In genomic region chr11:65425971-65426838, GRCh38 we compare ENCODE assay signal across 8 cellular contexts. TPM values are rescaled to one million over a fixed set of nuclear protein-coding genes. Genes with fewer than 3 reads are reported as not detected.
DNase-seq lines count a peak whose midpoint lies in the region; ATAC-seq and TF ChIP-seq lines count a peak whose summit lies in the region.

No MANE protein-coding gene starts in this region.

- peak overlapping the region; percentile 100 for H3K27ac Mint-ChIP-seq in chondrocyte (ENCODE audit: unreplicated experiment)
- peak overlapping the region; percentile 100 for H3K27ac Mint-ChIP-seq in memory B cell

- POLR2A ChIA-PET in BJ (lab: Charles Lee), result interaction anchor here (0.5 kb wide), 1 partner anchor 20 kb away, joined by 4 read pairs; no protein-coding TSS in a partner anchor

- H3K4me1 Mint-ChIP-seq in chondrocyte (ENCODE audit: low read depth) (peaks cover 84% of the 10 kb centered on the region), memory B cell (peaks cover 69% of the 10 kb centered on the region)

- H3K4me3 ChIP-seq in BJ (ENCODE audit: low read depth, low read length), result peak overlapping the region; percentile 72
- H3K4me3 ChIP-seq in RWPE2 (ENCODE audit: severe bottlenecking), result peak overlapping the region; percentile 76
- H3K4me3 ChIP-seq in upper lobe of right lung, result peak overlapping the region; percentile 98

- no peaks in the 10 kb centered on the region for H3K27me3 Mint-ChIP-seq in chondrocyte (ENCODE audit: low read depth)
- no peaks in the 10 kb centered on the region for H3K27me3 Mint-ChIP-seq in memory B cell

- DNase-seq in BJ (ENCODE audit: low read depth) (no peak), RWPE2 (ENCODE audit: low spot score) (no peak), chondrocyte (ENCODE audit: low spot score) (no peak), memory B cell (ENCODE audit: low spot score in 2 of 2) (peak in 1 of 2 donors; percentile 69), upper lobe of right lung (no peak), sciatic nerve (ENCODE audit: low spot score) (no peak), cerebellar nuclear complex (lab: John Stamatoyannopoulos, UW) (no peak)

- intact Hi-C loops in upper lobe of right lung (cut with DNase I) (loop anchor here (5.0 kb wide), 1 partner anchor 76 kb away; no protein-coding TSS in a partner anchor), sciatic nerve (cut with DNase I) (no loop called here)

- peak; percentile 18 for ATAC-seq in GM21723 (IDR thresholded peaks at IDR 0.05; ENCODE audit: unreplicated experiment)
- peak; percentile 1; the same call in 1 of the 3 replicates for ATAC-seq in RWPE2 (ENCODE audit: low read depth)
- peak; percentile 55 for ATAC-seq in memory B cell (ENCODE audit: low read depth)
- no peak for ATAC-seq in upper lobe of right lung
- no peak for ATAC-seq in sciatic nerve

- peaks cover 25% of the 10 kb centered on the region for H3K4me1 ChIP-seq in RWPE2 (ENCODE audit: insufficient read depth, poor library complexity, severe bottlenecking)
- H3K4me1 ChIP-seq in upper lobe of right lung, result peaks cover 30% of the 10 kb centered on the region

- no peaks in the 10 kb centered on the region for H3K27me3 ChIP-seq in BJ (ENCODE audit: control insufficient read depth, insufficient read depth, low read length)
- H3K27me3 ChIP-seq in RWPE2 (ENCODE audit: insufficient read depth, poor library complexity, severe bottlenecking), result no peaks in the 10 kb centered on the region
- H3K27me3 ChIP-seq in upper lobe of right lung, result no peaks in the 10 kb centered on the region

- H3K9me3 ChIP-seq in RWPE2 (ENCODE audit: severe bottlenecking) (no peaks in the 10 kb centered on the region), upper lobe of right lung (no peaks in the 10 kb centered on the region)

- H3K27ac ChIP-seq in RWPE2 (ENCODE audit: poor library complexity, severe bottlenecking) (peak overlapping the region; percentile 97), upper lobe of right lung (peak overlapping the region; percentile 100)

- H3K4me3 Mint-ChIP-seq in chondrocyte (ENCODE audit: unreplicated experiment) (peak overlapping the region; percentile 82), memory B cell (peak overlapping the region; percentile 94)

- no peaks in the 10 kb centered on the region for H3K9me3 Mint-ChIP-seq in chondrocyte (ENCODE audit: low read depth)
- no peaks in the 10 kb centered on the region for H3K9me3 Mint-ChIP-seq in memory B cell

- H3K36me3 ChIP-seq in BJ (ENCODE audit: control insufficient read depth, insufficient read depth, low read length) (peaks cover 12% of the 10 kb centered on the region), RWPE2 (ENCODE audit: low read depth) (peaks cover 84% of the 10 kb centered on the region), upper lobe of right lung (peaks cover 41% of the 10 kb centered on the region)

- no peak for TF ChIP-seq CTCF in BJ (IDR thresholded peaks at IDR 0.05; ENCODE audit: insufficient read depth, low read depth, low read length)
- no peak for TF ChIP-seq CTCF in RWPE2 (IDR thresholded peaks at IDR 0.05; ENCODE audit: poor library complexity, severe bottlenecking)
- TF ChIP-seq CTCF in chondrocyte (IDR thresholded peaks at IDR 0.05), result no peak
- TF ChIP-seq CTCF in upper lobe of right lung (IDR thresholded peaks at IDR 0.05), result no peak

- peaks cover 50% of the 10 kb centered on the region for H3K36me3 Mint-ChIP-seq in chondrocyte (ENCODE audit: low read depth)
- H3K36me3 Mint-ChIP-seq in memory B cell, result peaks cover 18% of the 10 kb centered on the region

- CTCF ChIA-PET in BJ (lab: Yijun Ruan, JAX), result interaction anchor here (0.9 kb wide), 1 partner anchor 79 kb away, joined by 4 read pairs; no protein-coding TSS in a partner anchor

RNA-seq across cellular contexts. Expression of gene NEAT1, which starts 3.6 kb away (rescaled TPM):
- polyA plus RNA-seq in BJ (2011; rRNA removed), result 59.2 and 87.2 TPM in 2 replicates
- polyA minus RNA-seq in BJ (2011; rRNA and poly(A)+ RNA removed), result 274 and 373 TPM in 2 replicates
- total RNA-seq in chondrocyte (333 to 440 TPM (median 377 TPM) in 3 replicates), upper lobe of right lung (1,120 TPM), sciatic nerve (1,255 TPM)

RNA-seq across cellular contexts. Expression of gene FRMD8, which starts 39.8 kb away (rescaled TPM):
- 15.0 and 21.6 TPM in 2 replicates for polyA plus RNA-seq in BJ (2011; rRNA removed)
- polyA minus RNA-seq in BJ (2011; rRNA and poly(A)+ RNA removed), result 13.0 and 15.4 TPM in 2 replicates
- total RNA-seq in chondrocyte (43.6 to 49.6 TPM (median 45.5 TPM) in 3 replicates), upper lobe of right lung (37.1 TPM), sciatic nerve (65.9 TPM)

RNA-seq across cellular contexts. Expression of gene SLC25A45, which starts 43.8 kb away (rescaled TPM):
- 1.1 and 2.1 TPM in 2 replicates for polyA plus RNA-seq in BJ (2011; rRNA removed)
- 2.3 TPM in 2 replicates for polyA minus RNA-seq in BJ (2011; rRNA and poly(A)+ RNA removed)
- total RNA-seq in chondrocyte (11.7 to 14.4 TPM (median 13.1 TPM) in 3 replicates), upper lobe of right lung (11.5 TPM), sciatic nerve (12.0 TPM)

Comparison
In these comparisons a context has a peak if more than half of its experiments do, and no peak if none do; other contexts are left out.
1. ATAC-seq: peak in GM21723 (single experiment), RWPE2 (single experiment) and memory B cell (single experiment); none in upper lobe of right lung (single experiment) and sciatic nerve (single experiment).
2. Peak in every context shown above with its lines, with median percentiles within 50 percentile points of each other: H3K4me3 ChIP-seq.